2 cellular contexts compared by ENCODE assay signal in genomic region chr16:85002643-85003042, GRCh38.
TF ChIP-seq lines count a peak whose summit lies in the region.

No MANE protein-coding gene starts in this region.

TF ChIP-seq in IMR-90, 13 proteins besides CTCF, POLR2A, EP300 and RAD21:
- TF ChIP-seq FOS (IDR thresholded peaks at IDR 0.05; ENCODE audit: low read depth, low read length) = no peak
- TF ChIP-seq MXI1 (IDR thresholded peaks at IDR 0.05; ENCODE audit: borderline replicate concordance, low read depth, low read length) = no peak

TF ChIP-seq in HepG2, 621 proteins besides CTCF, POLR2A, EP300 and RAD21:
- no peak for TF ChIP-seq ZNF253 (CRISPR knock-in tag; IDR thresholded peaks at IDR 0.05; ENCODE audit: borderline replicate concordance)
- no peak for TF ChIP-seq ZNF276 (CRISPR knock-in tag; IDR thresholded peaks at IDR 0.05; ENCODE audit: low read depth)
- TF ChIP-seq PRPF4 (IDR thresholded peaks at IDR 0.05; ENCODE audit: low read depth, low read length, poor library complexity, severe bottlenecking) = peak; percentile 70
- TF ChIP-seq HIVEP1 (CRISPR knock-in tag; IDR thresholded peaks at IDR 0.05) = no peak
- no peak for TF ChIP-seq KDM1A (CRISPR knock-in tag; IDR thresholded peaks at IDR 0.05)
- no peak for TF ChIP-seq CEBPG (CRISPR knock-in tag; IDR thresholded peaks at IDR 0.05)
- no peak for TF ChIP-seq ZNF577 (CRISPR knock-in tag; IDR thresholded peaks at IDR 0.05; ENCODE audit: borderline replicate concordance, low read depth)
- TF ChIP-seq PTBP1 (IDR thresholded peaks at IDR 0.05; ENCODE audit: low read depth, low read length, poor library complexity, severe bottlenecking) = no peak
- TF ChIP-seq ZMAT3 (CRISPR knock-in tag; conservative IDR thresholded peaks at IDR 0.05) = 0 out of 2 replicates have a peak, but pooled peaks have one; percentile 31
- TF ChIP-seq ZNF687 (CRISPR knock-in tag; IDR thresholded peaks at IDR 0.05) = peak; percentile 50; the same call in 1 of the 2 replicates
- no peak for TF ChIP-seq CSRNP1 (CRISPR knock-in tag; IDR thresholded peaks at IDR 0.05)
- TF ChIP-seq ZBTB40 (IDR thresholded peaks at IDR 0.05) = no peak
- TF ChIP-seq ZBTB40 (CRISPR knock-in tag; IDR thresholded peaks at IDR 0.05) = 0 out of 2 replicates have a peak, but pooled peaks have one; percentile 7
